ENCODE assay signal across 8 cellular contexts in the genomic region with DNA sequence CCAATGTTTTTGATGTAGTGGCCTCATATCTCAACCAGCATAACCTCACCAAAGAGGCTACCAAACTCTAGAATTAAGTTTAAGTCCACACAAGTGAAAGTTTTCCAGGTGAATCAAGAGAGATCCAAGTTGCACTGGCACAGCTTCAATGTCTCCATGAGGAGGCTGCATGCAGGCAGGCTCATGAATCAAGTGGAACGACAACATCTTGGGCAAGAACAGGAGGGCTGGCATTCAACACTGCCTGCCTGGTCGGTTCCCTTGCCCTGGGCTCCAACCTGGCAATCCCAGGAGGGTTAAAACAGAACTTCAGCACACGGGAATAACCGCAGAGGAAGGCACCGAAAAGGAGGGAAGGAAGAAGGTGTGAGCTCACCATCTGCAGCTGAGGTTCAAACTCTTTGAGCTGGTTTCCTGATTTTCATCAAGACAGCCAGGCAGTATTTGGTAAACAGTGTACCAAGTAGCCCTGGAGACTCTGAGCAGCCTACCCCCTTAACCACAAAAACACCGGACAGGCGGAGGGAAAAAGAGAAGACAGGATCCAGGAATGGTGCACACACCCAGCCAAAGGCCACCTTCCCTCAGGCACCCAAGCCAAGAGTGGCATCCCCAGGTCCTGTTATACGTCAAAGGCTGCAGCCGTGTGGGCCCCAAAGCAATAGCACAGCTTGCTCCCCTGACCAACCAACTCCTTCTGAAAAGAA. TPM values are rescaled to one million over a fixed set of nuclear protein-coding genes. Genes with fewer than 3 reads are reported as not detected.
DNase-seq lines count a peak whose midpoint lies in the region; ATAC-seq lines count a peak whose summit lies in the region.

No MANE protein-coding gene starts in this region.

- H3K36me3 Mint-ChIP-seq in central memory CD8-positive, alpha-beta T cell (ENCODE audit: insufficient read depth): peaks cover 14% of the 10 kb centered on the region
- no peaks in the 10 kb centered on the region for H3K36me3 Mint-ChIP-seq in naive B cell

- peak overlapping the region; percentile 87 to 97 (median 94) for H3K4me2 ChIP-seq in BLaER1 treated with 17β-estradiol and CSF1 and Interleukin-3, amounts not matched to agents 10 nM and 100 nM

- H3K27me3 Mint-ChIP-seq in central memory CD8-positive, alpha-beta T cell: no peaks in the 10 kb centered on the region
- H3K27me3 Mint-ChIP-seq in naive B cell: no peaks in the 10 kb centered on the region

- H3K27ac Mint-ChIP-seq in central memory CD8-positive, alpha-beta T cell (ENCODE audit: low read depth): peak overlapping the region; percentile 93
- peak overlapping the region; percentile 84 to 97 (median 92) for H3K27ac Mint-ChIP-seq in naive B cell

- peak overlapping the region; percentile 97 for H3K4me3 Mint-ChIP-seq in central memory CD8-positive, alpha-beta T cell
- H3K4me3 Mint-ChIP-seq in naive B cell: peak overlapping the region; percentile 94 to 99 (median 96)

- DNase-seq in KBM-7 (peak; percentile 68), naive B cell (no peak), NCI-H1436 (lab: John Stamatoyannopoulos, UW) (no peak), left lobe of liver (ENCODE audit: low spot score) (no peak), DMS79 treated with DMSO at 0.1 percent for 48 hours (lab: John Stamatoyannopoulos, UW) (no peak)
- DNase-seq in central memory CD8-positive, alpha-beta T cell (ENCODE audit: low spot score in 2 of 2): no peak

- H4K20me1 ChIP-seq in BLaER1 treated with 17β-estradiol and CSF1 and Interleukin-3, amounts not matched to agents 10 nM and 100 nM: peaks cover 56 to 64% (median 60%) of the 10 kb centered on the region in 11 experiments

- no peaks in the 10 kb centered on the region for H3K27me3 ChIP-seq in BLaER1 treated with 17β-estradiol and CSF1 and Interleukin-3, amounts not matched to agents 10 nM and 100 nM

- H3K9me3 ChIP-seq in BLaER1 treated with 17β-estradiol and CSF1 and Interleukin-3, amounts not matched to agents 10 nM and 100 nM (replicated peaks in 1 of 11): no peaks in the 10 kb centered on the region

- peak overlapping the region; percentile 90 to 97 (median 94) for H3K9ac ChIP-seq in BLaER1 treated with 17β-estradiol and CSF1 and Interleukin-3, amounts not matched to agents 10 nM and 100 nM

- no peak for ATAC-seq in central memory CD8-positive, alpha-beta T cell (replicated peaks; ENCODE audit: extremely low read depth, poor library complexity, severe bottlenecking)
- ATAC-seq in naive B cell (ENCODE audit: low read depth in 2 of 2) (peak in 1 of 2 donors; percentile 1), HG03442 (IDR thresholded peaks at IDR 0.05; ENCODE audit: unreplicated experiment) (no peak), left lobe of liver (no peak)

- H3K4me1 Mint-ChIP-seq in central memory CD8-positive, alpha-beta T cell: peaks cover 32% of the 10 kb centered on the region
- peaks cover 28 to 55% (median 55%) of the 10 kb centered on the region in 3 donors for H3K4me1 Mint-ChIP-seq in naive B cell

- peak overlapping the region; percentile 85 to 95 (median 92); a peak in 21 of 22 replicates for H3K27ac ChIP-seq in BLaER1 treated with 17β-estradiol and CSF1 and Interleukin-3, amounts not matched to agents 10 nM and 100 nM

- peaks cover 51 to 69% (median 59%) of the 10 kb centered on the region in 10 experiments for H3K4me1 ChIP-seq in BLaER1 treated with 17β-estradiol and CSF1 and Interleukin-3, amounts not matched to agents 10 nM and 100 nM

- in situ Hi-C loops in KBM-7 (cut with MboI; ENCODE audit: low pct_unique_long_range_greater_than_20kb, low sequenced_read_pairs): no loop called here

- peak overlapping the region; percentile 85 to 98 (median 91) for H3K4me3 ChIP-seq in BLaER1 treated with 17β-estradiol and CSF1 and Interleukin-3, amounts not matched to agents 10 nM and 100 nM

- peaks cover 0 to 6% (median 0%) of the 10 kb centered on the region in 11 experiments; a peak in 3 of 22 replicates for H3K36me3 ChIP-seq in BLaER1 treated with 17β-estradiol and CSF1 and Interleukin-3, amounts not matched to agents 10 nM and 100 nM

- H3K9me3 Mint-ChIP-seq in central memory CD8-positive, alpha-beta T cell: no peaks in the 10 kb centered on the region
- no peaks in the 10 kb centered on the region for H3K9me3 Mint-ChIP-seq in naive B cell

RNA-seq across cellular contexts. Expression of gene PACSIN2, which starts 1.4 kb away (rescaled TPM):
- 10 to 100 TPM; 30.9 to 43.4 (median 37.3) TPM for polyA plus RNA-seq in naive B cell (ENCODE audit: low read depth in 6 of 6)
- total RNA-seq in left lobe of liver: 23.8 TPM
